ENCODE assay signal across 8 cellular contexts in genomic region chr19:39532233-39533002, GRCh38. TPM values are rescaled to one million over a fixed set of nuclear protein-coding genes. Genes with fewer than 3 reads are reported as not detected.
A peak's percentile ranks its signal among the peaks of the same experiment; 100 is the strongest.
DNase-seq lines count a peak whose midpoint lies in the region; ATAC-seq, FAIRE-seq and TF ChIP-seq lines count a peak whose summit lies in the region.

A gene with protein sequence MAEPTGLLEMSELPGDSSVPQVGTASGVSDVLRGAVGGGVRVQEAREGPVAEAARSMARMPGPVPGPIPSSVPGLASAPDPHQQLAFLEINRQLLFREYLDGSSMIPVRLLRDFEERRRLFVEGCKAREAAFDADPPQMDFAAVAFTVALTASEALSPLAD (minus strand): TSS chr19:39532852. CDS start chr19:39532802, 50 bp downstream.

- ATAC-seq in CD4-positive, CD25-positive, alpha-beta regulatory T cell (ENCODE audit: low read depth in 2 of 2): peak; percentile 93 to 96
- ATAC-seq in GM19351 (IDR thresholded peaks at IDR 0.05; ENCODE audit: unreplicated experiment) (peak; percentile 74), HG03520 (IDR thresholded peaks at IDR 0.05; ENCODE audit: unreplicated experiment) (peak; percentile 89), HepG2 (peak; percentile 96)

- TF ChIP-seq EP300 in HepG2 (IDR thresholded peaks at IDR 0.05; ENCODE audit: low read depth in 2 of 2, low read length in 2 of 2): no peak
- no peak for TF ChIP-seq EP300 in HepG2 (CRISPR knock-in tag; IDR thresholded peaks at IDR 0.05; ENCODE audit: borderline replicate concordance)

- H3K4me2 ChIP-seq in HepG2 (ENCODE audit: low read depth, low read length): peak within 1 kb of the TSS; percentile 94

- peak; percentile 47 to 85; a peak in 3 of 4 replicates for TF ChIP-seq POLR2A in HepG2 (IDR thresholded peaks at IDR 0.05; ENCODE audit: insufficient read depth in 1 of 2, low read depth in 2 of 2, low read length in 2 of 2)

- WGBS in HepG2 (ENCODE audit: low lambda C conversion rate): 0% methylated on average over 2 of the region's 65 CpGs

- intact Hi-C loops in dendritic cell treated with granulocyte-macrophage colony-stimulating factor and Interleukin-4, amounts not matched to agents 40 ng/mL and 50 ng/mL, for 4 days (cut with micrococcal nuclease): loop anchor here (1.0 to 2.0 kb wide), 3 partner anchors 34 to 88 kb away; partner anchors contain the start of genes DLL3 and SUPT5H
- intact Hi-C loops in HepG2 (cut with micrococcal nuclease; ENCODE audit: unreplicated experiment): loop anchor here (1.0 to 10.0 kb wide), 2 partner anchors 58 to 118 kb away; partner anchors contain the start of gene PLEKHG2

- peak within 1 kb of the TSS; percentile 70 for H3K27ac ChIP-seq in CD4-positive, CD25-positive, alpha-beta regulatory T cell (ENCODE audit: insufficient read depth, low read length, poor library complexity, severe bottlenecking)
- peak within 1 kb of the TSS; percentile 45 for H3K27ac ChIP-seq in HepG2 (ENCODE audit: extremely low read length, insufficient read depth, low read length)

- peaks cover 10 to 50% (median 28%) of the 10 kb centered on the region in 4 donors for H3K4me1 Mint-ChIP-seq in CD4-positive, CD25-positive, alpha-beta regulatory T cell
- H3K4me1 Mint-ChIP-seq in activated CD4-positive, alpha-beta T cell treated with anti-CD3 and anti-CD28 coated beads, Interleukin-2, amount 10 ng/mL, durations not matched to agents 7 days and 5 days: peaks cover 28% of the 10 kb centered on the region
- peaks cover 20% of the 10 kb centered on the region for H3K4me1 Mint-ChIP-seq in dendritic cell treated with granulocyte-macrophage colony-stimulating factor and Interleukin-4, amounts not matched to agents 40 ng/mL and 50 ng/mL, for 4 days (ENCODE audit: low read depth)

- peak within 1 kb of the TSS; percentile 93 to 96 (median 94) for H3K4me3 Mint-ChIP-seq in CD4-positive, CD25-positive, alpha-beta regulatory T cell
- H3K4me3 Mint-ChIP-seq in activated CD4-positive, alpha-beta T cell treated with anti-CD3 and anti-CD28 coated beads, Interleukin-2, amount 10 ng/mL, durations not matched to agents 7 days and 5 days: peak within 1 kb of the TSS; percentile 90
- peak within 1 kb of the TSS; percentile 90 for H3K4me3 Mint-ChIP-seq in dendritic cell treated with granulocyte-macrophage colony-stimulating factor and Interleukin-4, amounts not matched to agents 40 ng/mL and 50 ng/mL, for 4 days

- CTCF ChIA-PET in activated CD4-positive, alpha-beta T cell treated with anti-CD3 and anti-CD28 coated beads, Interleukin-2, amount 10 ng/mL, durations not matched to agents 7 days and 5 days (lab: Charles Lee): interaction anchor here (0.6 to 2.1 kb wide), 18 partner anchors 8 to 469 kb away, joined by 3 to 12 read pairs (median 3); no protein-coding TSS in a partner anchor
- CTCF ChIA-PET in HepG2 (lab: Yijun Ruan, JAX; ENCODE audit: low intra/inter-chr PET ratio, low total read pairs): interaction anchor here (0.7 to 2.3 kb wide), 4 partner anchors 30 to 92 kb away, joined by 3 to 20 read pairs (median 4); no protein-coding TSS in a partner anchor

- peak; percentile 99 for TF ChIP-seq CTCF in HepG2 (CRISPR knock-in tag; IDR thresholded peaks at IDR 0.05)

- no peaks in the 10 kb centered on the region for H3K27me3 Mint-ChIP-seq in CD4-positive, CD25-positive, alpha-beta regulatory T cell
- H3K27me3 Mint-ChIP-seq in activated CD4-positive, alpha-beta T cell treated with anti-CD3 and anti-CD28 coated beads, Interleukin-2, amount 10 ng/mL, durations not matched to agents 7 days and 5 days: no peaks in the 10 kb centered on the region
- H3K27me3 Mint-ChIP-seq in dendritic cell treated with granulocyte-macrophage colony-stimulating factor and Interleukin-4, amounts not matched to agents 40 ng/mL and 50 ng/mL, for 4 days: no peaks in the 10 kb centered on the region

- TF ChIP-seq RAD21 in HepG2 (CRISPR knock-in tag; IDR thresholded peaks at IDR 0.05): peak; percentile 96

- peak within 1 kb of the TSS; percentile 80 for H3K9ac ChIP-seq in HepG2 (ENCODE audit: insufficient read depth, low read depth, low read length)

- peak; percentile 71 for FAIRE-seq in HepG2 (lab: Jason Lieb, UNC)

- POLR2A ChIA-PET in activated CD4-positive, alpha-beta T cell treated with anti-CD3 and anti-CD28 coated beads, Interleukin-2, amount 10 ng/mL, durations not matched to agents 7 days and 5 days (lab: Charles Lee): interaction anchor here (0.6 kb wide), 1 partner anchor 54 kb away, joined by 3 read pairs; no protein-coding TSS in a partner anchor
- POLR2A ChIA-PET in HepG2 (lab: Yijun Ruan, JAX): interaction anchor here (0.8 to 1.2 kb wide), 4 partner anchors 18 to 134 kb away, joined by 4 to 6 read pairs (median 5); partner anchors contain the start of genes RPS16, SELENOV and SUPT5H

- H3K4me3 ChIP-seq in CD4-positive, CD25-positive, alpha-beta regulatory T cell (ENCODE audit: low read depth, low read length): peak within 1 kb of the TSS; percentile 88
- peak within 1 kb of the TSS; percentile 81 to 93 (median 89) for H3K4me3 ChIP-seq in HepG2 (replicated peaks in 1 of 3; ENCODE audit: insufficient read depth in 1 of 3, low read depth in 2 of 3, low read length in 3 of 3)

- H3K9me3 Mint-ChIP-seq in CD4-positive, CD25-positive, alpha-beta regulatory T cell: no peaks in the 10 kb centered on the region
- no peaks in the 10 kb centered on the region for H3K9me3 Mint-ChIP-seq in activated CD4-positive, alpha-beta T cell treated with anti-CD3 and anti-CD28 coated beads, Interleukin-2, amount 10 ng/mL, durations not matched to agents 7 days and 5 days
- no peaks in the 10 kb centered on the region for H3K9me3 Mint-ChIP-seq in dendritic cell treated with granulocyte-macrophage colony-stimulating factor and Interleukin-4, amounts not matched to agents 40 ng/mL and 50 ng/mL, for 4 days

- H3K79me2 ChIP-seq in HepG2 (ENCODE audit: insufficient read depth, low read length): peaks cover 12% of the 10 kb centered on the region

- H3K9me3 ChIP-seq in CD4-positive, CD25-positive, alpha-beta regulatory T cell (ENCODE audit: control insufficient read depth in 2 of 2, low read length in 2 of 2): no peaks in the 10 kb centered on the region
- H3K9me3 ChIP-seq in HepG2 (ENCODE audit: low read length): no peaks in the 10 kb centered on the region

- H3K27ac Mint-ChIP-seq in CD4-positive, CD25-positive, alpha-beta regulatory T cell: peak within 1 kb of the TSS in 2 of 3 donors; percentile 91 to 96
- peak within 1 kb of the TSS; percentile 88 for H3K27ac Mint-ChIP-seq in activated CD4-positive, alpha-beta T cell treated with anti-CD3 and anti-CD28 coated beads, Interleukin-2, amount 10 ng/mL, durations not matched to agents 7 days and 5 days
- H3K27ac Mint-ChIP-seq in dendritic cell treated with granulocyte-macrophage colony-stimulating factor and Interleukin-4, amounts not matched to agents 40 ng/mL and 50 ng/mL, for 4 days: peak within 1 kb of the TSS; percentile 83

- no peak within 1 kb of the TSS for H2AFZ ChIP-seq in HepG2 (ENCODE audit: low read length)

- H3K4me1 ChIP-seq in CD4-positive, CD25-positive, alpha-beta regulatory T cell (ENCODE audit: control insufficient read depth, insufficient read depth, low read length, poor library complexity, severe bottlenecking): peaks cover 12% of the 10 kb centered on the region
- peaks cover 15% of the 10 kb centered on the region for H3K4me1 ChIP-seq in HepG2 (ENCODE audit: insufficient read depth, low read length)

- H3K36me3 Mint-ChIP-seq in CD4-positive, CD25-positive, alpha-beta regulatory T cell: no peaks in the 10 kb centered on the region
- H3K36me3 Mint-ChIP-seq in activated CD4-positive, alpha-beta T cell treated with anti-CD3 and anti-CD28 coated beads, Interleukin-2, amount 10 ng/mL, durations not matched to agents 7 days and 5 days (ENCODE audit: low read depth): peaks cover 8% of the 10 kb centered on the region
- no peaks in the 10 kb centered on the region for H3K36me3 Mint-ChIP-seq in dendritic cell treated with granulocyte-macrophage colony-stimulating factor and Interleukin-4, amounts not matched to agents 40 ng/mL and 50 ng/mL, for 4 days (ENCODE audit: low read depth)

- no peaks in the 10 kb centered on the region for H4K20me1 ChIP-seq in HepG2 (ENCODE audit: insufficient read depth, low read length)

- TSS peak; percentile 71 for BruUV-seq in HepG2 (replicated peaks; lab: Mats Ljungman, UMichigan)

- in situ Hi-C loops in HepG2 (cut with HindIII; ENCODE audit: extremely low pct_ligation_motif_present, low pct_unique_long_range_greater_than_20kb): loop anchor here (5.0 kb wide), 1 partner anchor 35 kb away; the partner anchor contains the start of gene DLL3

- no peaks in the 10 kb centered on the region for H3K27me3 ChIP-seq in CD4-positive, CD25-positive, alpha-beta regulatory T cell (ENCODE audit: control insufficient read depth, insufficient read depth, low read length)
- H3K27me3 ChIP-seq in HepG2 (ENCODE audit: control insufficient read depth in 1 of 2, insufficient read depth in 2 of 2, low read length in 2 of 2): no peaks in the 10 kb centered on the region; a peak in 2 of 5 replicates

- no peaks in the 10 kb centered on the region for H3K36me3 ChIP-seq in CD4-positive, CD25-positive, alpha-beta regulatory T cell (ENCODE audit: control insufficient read depth, insufficient read depth, low read length)
- H3K36me3 ChIP-seq in HepG2 (replicated peaks in 1 of 2; ENCODE audit: control insufficient read depth in 1 of 2, insufficient read depth in 2 of 2, low read length in 2 of 2): no peaks in the 10 kb centered on the region

- DNase-seq in CD4-positive, CD25-positive, alpha-beta regulatory T cell: peak; percentile 90 to 95 (median 94)
- DNase-seq in NCI-H526 (lab: John Stamatoyannopoulos, UW): peak; percentile 86 to 99
- DNase-seq in activated CD4-positive, alpha-beta T cell treated with anti-CD3 and anti-CD28 coated beads, Interleukin-2, amount 10 ng/mL, durations not matched to agents 7 days and 5 days: peak; percentile 96
- DNase-seq in HepG2 (ENCODE audit: low spot score): peak; percentile 91
- peak; percentile 93 to 95 for DNase-seq in stimulated activated CD4-positive, alpha-beta T cell treated with anti-CD3 and anti-CD28 coated beads, Interleukin-2, amount 100 ng/mL, for 48 hours

RNA-seq across cellular contexts. Expression of the gene that starts here (rescaled TPM):
- total RNA-seq in CD4-positive, CD25-positive, alpha-beta regulatory T cell: 4.8 TPM
- 10 to 100 TPM in 3 of 4 donors, 1 to 10 TPM in 1; 7.3 to 11.3 (median 10.3) TPM for polyA plus RNA-seq in CD4-positive, CD25-positive, alpha-beta regulatory T cell
- total RNA-seq in activated CD4-positive, alpha-beta T cell treated with anti-CD3 and anti-CD28 coated beads, Interleukin-2, amount 10 ng/mL, durations not matched to agents 7 days and 5 days: 1 to 10 TPM; 3.4 to 5.1 TPM
- 3.6 and 3.7 TPM in 2 replicates for total RNA-seq in HepG2 (2016; rRNA removed; fragmentation: Illumina TruSeq; extraction: Trizol)
- total RNA-seq in HepG2 (2016; cell fraction: cytosol; rRNA removed; fragmentation: Illumina TruSeq; extraction: Trizol; ENCODE audit: low read depth): 1.1 and 1.4 TPM in 2 replicates
- 4.1 TPM in 2 replicates for total RNA-seq in HepG2 (2016; cell fraction: insoluble cytoplasmic fraction; rRNA removed; fragmentation: Illumina TruSeq; extraction: Trizol)
- 2.8 and 2.9 TPM in 2 replicates for total RNA-seq in HepG2 (2016; cell fraction: membrane; rRNA removed; fragmentation: Illumina TruSeq; extraction: Trizol)
- total RNA-seq in HepG2 (2016; cell fraction: nucleus; rRNA removed; fragmentation: Illumina TruSeq; extraction: Trizol): 2.5 and 3.7 TPM in 2 replicates
- 2.2 and 2.5 TPM in 2 replicates for polyA plus RNA-seq in HepG2 (2011; rRNA removed)
- polyA plus RNA-seq in HepG2 (2011; cell fraction: cytosol; rRNA removed): 2.4 and 2.9 TPM in 2 replicates
- polyA plus RNA-seq in HepG2 (2011; cell fraction: nucleus; rRNA removed): 1.6 and 6.8 TPM in 2 replicates
- polyA plus RNA-seq in HepG2 (2012): 1.7 and 2.6 TPM in 2 replicates
- polyA plus RNA-seq in HepG2 (2016; cell fraction: cytosol; fragmentation: Illumina TruSeq; extraction: Trizol; ENCODE audit: low read depth): 0.73 and 0.79 TPM in 2 replicates
- 3.1 and 4.0 TPM in 2 replicates for polyA plus RNA-seq in HepG2 (2016; cell fraction: insoluble cytoplasmic fraction; fragmentation: Illumina TruSeq; extraction: Trizol; ENCODE audit: low read depth)
- 1.5 and 1.8 TPM in 2 replicates for polyA plus RNA-seq in HepG2 (2016; cell fraction: membrane; fragmentation: Illumina TruSeq; extraction: Trizol; ENCODE audit: low read depth)
- polyA plus RNA-seq in HepG2 (2016; cell fraction: nucleus; fragmentation: Illumina TruSeq; extraction: Trizol; ENCODE audit: insufficient read depth, low read depth): 4.2 TPM in 2 replicates
- 1.7 and 2.3 TPM in 2 replicates for polyA minus RNA-seq in HepG2 (2011; rRNA and poly(A)+ RNA removed; ENCODE audit: low replicate concordance)
- polyA minus RNA-seq in HepG2 (2011; cell fraction: cytosol; rRNA and poly(A)+ RNA removed): 0.99 and 1.4 TPM in 2 replicates
- 2.2 and 3.0 TPM in 2 replicates for polyA minus RNA-seq in HepG2 (2011; cell fraction: nucleus; rRNA and poly(A)+ RNA removed)

Comparison
In these comparisons a context has a peak if more than half of its experiments do, and no peak if none do; other contexts are left out.
1. Peak in every context shown above with its lines: DNase-seq, ATAC-seq, H3K4me3 ChIP-seq and H3K27ac ChIP-seq.